ENCODE assay signal across 8 cellular contexts in the genomic region with DNA sequence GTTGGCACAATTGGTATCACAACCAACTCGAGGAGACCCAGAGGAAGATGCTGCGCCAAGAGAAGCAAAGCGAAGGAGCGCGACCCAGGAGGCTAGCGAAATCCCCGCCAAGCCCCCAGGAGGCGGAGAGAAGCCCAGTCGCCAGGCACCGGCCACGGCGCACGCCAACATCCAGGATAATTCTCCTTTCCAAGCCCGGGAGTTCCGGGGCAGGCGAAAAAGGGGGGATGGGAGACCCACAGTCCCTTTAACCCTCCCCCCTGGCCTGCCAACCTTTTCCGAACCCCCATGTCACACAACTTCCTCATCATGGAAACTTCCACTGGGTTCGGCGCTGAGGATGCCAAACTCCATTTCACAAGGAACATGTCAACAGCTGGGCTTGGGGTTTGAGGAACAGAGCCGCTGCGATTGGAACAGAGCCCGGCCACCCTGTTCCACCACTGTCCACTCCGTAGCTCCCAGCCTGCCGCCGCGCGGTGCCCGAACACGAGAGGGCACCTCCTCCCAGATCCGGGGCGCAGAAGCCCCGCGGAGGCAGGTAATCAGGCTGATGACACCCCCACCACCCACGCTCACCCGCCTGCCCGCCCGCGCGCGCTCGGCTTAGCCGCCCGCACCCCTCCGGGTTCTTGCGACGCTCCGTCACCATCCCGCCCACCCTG. TPM values are rescaled to one million over a fixed set of nuclear protein-coding genes. Genes with fewer than 3 reads are reported as not detected.
DNase-seq lines count a peak whose midpoint lies in the region; ATAC-seq, FAIRE-seq and TF ChIP-seq lines count a peak whose summit lies in the region.

No MANE protein-coding gene starts in this region.

- H3K36me3 ChIP-seq in ES-I3 (ENCODE audit: insufficient read depth, low read length) (no peaks in the 10 kb centered on the region), Peyer's patch (no peaks in the 10 kb centered on the region), esophagus squamous epithelium (no peaks in the 10 kb centered on the region)

- H3K4me1 ChIP-seq in ES-I3 (ENCODE audit: insufficient read depth, low read length) (peaks cover 36% of the 10 kb centered on the region), Peyer's patch (peaks cover 0 to 8% (median 0%) of the 10 kb centered on the region in 4 donors), esophagus squamous epithelium (peaks cover 0 to 66% (median 13%) of the 10 kb centered on the region in 3 donors), mononuclear cell (ENCODE audit: insufficient read depth, low read length) (peaks cover 17% of the 10 kb centered on the region)

- H3K27me3 ChIP-seq in Peyer's patch (no peaks in the 10 kb centered on the region), esophagus squamous epithelium (peaks cover 0 to 15% (median 0%) of the 10 kb centered on the region in 4 donors), mononuclear cell (ENCODE audit: insufficient read depth, low read length) (peaks cover 60% of the 10 kb centered on the region)

- WGBS in esophagus squamous epithelium, 2 donors, result 1 to 4% methylated on average over 14 to 17 of the region's 48 CpGs

- no peak for FAIRE-seq in urothelium cell line (lab: Jason Lieb, UNC)

- DNase-seq in Peyer's patch (peak; percentile 29 to 78 (median 70)), esophagus squamous epithelium (lab: John Stamatoyannopoulos, UW) (no peak), urothelium cell line (ENCODE audit: low spot score) (peak; percentile 55)

- H3K27ac ChIP-seq in Peyer's patch (peak overlapping the region; percentile 70 to 94 (median 86)), esophagus squamous epithelium (peak overlapping the region; percentile 91 to 94 (median 94))

- peak overlapping the region; percentile 48 to 72 (median 60) for H3K4me3 ChIP-seq in Peyer's patch
- H3K4me3 ChIP-seq in esophagus squamous epithelium, result peak overlapping the region; percentile 57 to 85 (median 73)
- H3K4me3 ChIP-seq in mononuclear cell (ENCODE audit: low read length), result peak overlapping the region; percentile 32

- intact Hi-C loops in esophagus squamous epithelium (cut with DNase I), result no loop called here

- TF ChIP-seq CTCF in Peyer's patch (IDR thresholded peaks at IDR 0.05), result peak in 2 of 6 experiments; percentile 1 to 16
- TF ChIP-seq CTCF in esophagus squamous epithelium (IDR thresholded peaks at IDR 0.05), result peak in 2 of 6 experiments; percentile 1 to 13

- no peak for ATAC-seq in GM18520 (IDR thresholded peaks at IDR 0.05; ENCODE audit: unreplicated experiment)
- no peak for ATAC-seq in GM19328 (IDR thresholded peaks at IDR 0.05; ENCODE audit: unreplicated experiment)
- no peak for ATAC-seq in GM21423 (IDR thresholded peaks at IDR 0.05; ENCODE audit: unreplicated experiment)

- peak overlapping the region; percentile 79 for H3K9ac ChIP-seq in ES-I3 (ENCODE audit: low read depth, low read length)

- no peaks in the 10 kb centered on the region for H3K9me3 ChIP-seq in ES-I3 (ENCODE audit: control insufficient read depth, insufficient read depth, low read length)
- H3K9me3 ChIP-seq in Peyer's patch, result no peaks in the 10 kb centered on the region
- H3K9me3 ChIP-seq in esophagus squamous epithelium, result no peaks in the 10 kb centered on the region
- H3K9me3 ChIP-seq in mononuclear cell (ENCODE audit: low read depth, low read length), result no peaks in the 10 kb centered on the region

- TF ChIP-seq POLR2A in Peyer's patch (IDR thresholded peaks at IDR 0.05) (no peak), esophagus squamous epithelium (IDR thresholded peaks at IDR 0.05) (no peak)

RNA-seq across cellular contexts. Expression of gene THRB, which starts 0.6 kb away (rescaled TPM):
- total RNA-seq in Peyer's patch, result 10 to 100 TPM in 2 of 4 donors, 1 to 10 TPM in 2; 2.6 to 13.2 (median 8.4) TPM
- 10 to 100 TPM in 1 of 4 donors, 1 to 10 TPM in 3; 3.7 to 11.3 (median 6.1) TPM for total RNA-seq in esophagus squamous epithelium
- total RNA-seq in mononuclear cell, result 0.94 TPM
